In genomic region chr1:100249155-100249536, GRCh38 we compare ENCODE assay signal across 8 cellular contexts. TPM values are rescaled to one million over a fixed set of nuclear protein-coding genes. Genes with fewer than 3 reads are reported as not detected.
A peak's percentile ranks its signal among the peaks of the same experiment; 100 is the strongest.
DNase-seq lines count a peak whose midpoint lies in the region; ATAC-seq and TF ChIP-seq lines count a peak whose summit lies in the region.

No MANE protein-coding gene starts in this region.

- H3K9me3 ChIP-seq in adipocyte (ENCODE audit: control insufficient read depth, low read length) (no peaks in the 10 kb centered on the region), transverse colon (no peaks in the 10 kb centered on the region)

- no peak for ATAC-seq in GM21576 (IDR thresholded peaks at IDR 0.05; ENCODE audit: unreplicated experiment)

- H3K27me3 ChIP-seq in adipocyte (replicated peaks; ENCODE audit: control insufficient read depth, insufficient read depth, low read length), result no peaks in the 10 kb centered on the region
- no peaks in the 10 kb centered on the region for H3K27me3 ChIP-seq in layer of hippocampus (ENCODE audit: control insufficient read depth, insufficient read depth, low read length)
- H3K27me3 ChIP-seq in transverse colon, result no peaks in the 10 kb centered on the region

- 4 to 5% methylated on average over 5 to 12 of the region's 12 CpGs for WGBS in transverse colon (ENCODE audit: low coverage in 1 of 2), 2 donors

- no peak for TF ChIP-seq CTCF in transverse colon (IDR thresholded peaks at IDR 0.05)

- no peak for TF ChIP-seq EP300 in transverse colon (IDR thresholded peaks at IDR 0.05; ENCODE audit: low read depth)

- intact Hi-C loops in transverse colon (cut with DNase I; ENCODE audit: low total_unique reads), result no loop called here

- DNase-seq in NCI-H2171 treated with DMSO at 0.1 percent for 48 hours (lab: John Stamatoyannopoulos, UW), result peak; percentile 36
- DNase-seq in NCI-H2171 (lab: John Stamatoyannopoulos, UW), result no peak
- no peak for DNase-seq in adipocyte (ENCODE audit: low read depth)
- no peak for DNase-seq in transverse colon
- DNase-seq in DMS153 (lab: John Stamatoyannopoulos, UW), result no peak
- no peak for DNase-seq in NCI-H1436 treated with DMSO at 0.1 percent for 48 hours (lab: John Stamatoyannopoulos, UW)

- no peak for TF ChIP-seq POLR2A in transverse colon (IDR thresholded peaks at IDR 0.05)

- H3K27ac ChIP-seq in layer of hippocampus (ENCODE audit: low read depth, low read length), result peak overlapping the region; percentile 71
- H3K27ac ChIP-seq in transverse colon, result peak overlapping the region; percentile 78 to 92 (median 86)

- H3K4me3 ChIP-seq in adipocyte (ENCODE audit: low read length) (peak overlapping the region; percentile 100), transverse colon (peak overlapping the region; percentile 43 to 88 (median 69))

- H3K4me1 ChIP-seq in adipocyte (ENCODE audit: control insufficient read depth, insufficient read depth, low read length) (peaks cover 20% of the 10 kb centered on the region), transverse colon (peaks cover 0 to 22% (median 10%) of the 10 kb centered on the region in 4 donors)

- H3K36me3 ChIP-seq in adipocyte (ENCODE audit: control insufficient read depth, insufficient read depth, low read length, severe bottlenecking), result peaks cover 4% of the 10 kb centered on the region
- no peaks in the 10 kb centered on the region for H3K36me3 ChIP-seq in transverse colon

- in situ Hi-C loops in transverse colon (cut with MboI; ENCODE audit: low pct_ligation_motif_present in 1 of 4, low pct_unique_long_range_greater_than_20kb in 1 of 4, low sequenced_read_pairs in 3 of 4), result no loop called here

- H3K9ac ChIP-seq in adipocyte (ENCODE audit: low read length), result peak overlapping the region; percentile 98

RNA-seq across cellular contexts. Expression of gene DBT, which starts 0.5 kb away (rescaled TPM):
- total RNA-seq in transverse colon, result 1 to 10 TPM; 1.8 to 7.6 (median 4.9) TPM

RNA-seq across cellular contexts. Expression of gene RTCA, which starts 16.9 kb away (rescaled TPM):
- total RNA-seq in transverse colon, result 10 to 100 TPM in 3 of 4 donors, 1 to 10 TPM in 1; 6.0 to 41.9 (median 36.1) TPM
